In genomic region chr9:93092171-93092991, GRCh38 we compare ENCODE assay signal across 7 cellular contexts. TPM values are rescaled to one million over a fixed set of nuclear protein-coding genes. Genes with fewer than 3 reads are reported as not detected.
DNase-seq lines count a peak whose midpoint lies in the region; ATAC-seq and TF ChIP-seq lines count a peak whose summit lies in the region.

No MANE protein-coding gene starts in this region.

- H3K4me3 Mint-ChIP-seq in CD8-positive, alpha-beta memory T cell, result peak overlapping the region in 3 of 7 donors; percentile 23 to 69 (median 24)
- peak overlapping the region in 1 of 2 donors; percentile 34 for H3K4me3 Mint-ChIP-seq in effector memory CD8-positive, alpha-beta T cell

- no peak for TF ChIP-seq POLR2A in Peyer's patch (IDR thresholded peaks at IDR 0.05)

- H3K9me3 ChIP-seq in CD8-positive, alpha-beta memory T cell (ENCODE audit: low read length), result no peaks in the 10 kb centered on the region
- H3K9me3 ChIP-seq in Peyer's patch, result no peaks in the 10 kb centered on the region

- H3K4me3 ChIP-seq in CD8-positive, alpha-beta memory T cell (ENCODE audit: low read length), result no peak overlapping the region
- no peak overlapping the region for H3K4me3 ChIP-seq in Peyer's patch
- no peak overlapping the region for H3K4me3 ChIP-seq in coronary artery

- H3K27me3 Mint-ChIP-seq in CD8-positive, alpha-beta memory T cell, result no peaks in the 10 kb centered on the region
- H3K27me3 Mint-ChIP-seq in effector memory CD8-positive, alpha-beta T cell, result no peaks in the 10 kb centered on the region

- H3K27ac Mint-ChIP-seq in CD8-positive, alpha-beta memory T cell, result peak overlapping the region in 7 of 8 donors; percentile 50 to 95 (median 77)
- peak overlapping the region in 1 of 2 donors; percentile 93 for H3K27ac Mint-ChIP-seq in effector memory CD8-positive, alpha-beta T cell

- no peaks in the 10 kb centered on the region for H3K36me3 ChIP-seq in CD8-positive, alpha-beta memory T cell (ENCODE audit: insufficient read depth, low read length)
- H3K36me3 ChIP-seq in Peyer's patch, result no peaks in the 10 kb centered on the region

- no peak overlapping the region for H3K27ac ChIP-seq in CD8-positive, alpha-beta memory T cell (ENCODE audit: low read depth, low read length)
- peak overlapping the region; percentile 23 to 99 (median 64) for H3K27ac ChIP-seq in Peyer's patch
- H3K27ac ChIP-seq in coronary artery, result peak overlapping the region in 1 of 2 donors; percentile 98

- peaks cover 0 to 26% (median 6%) of the 10 kb centered on the region in 3 donors for H3K36me3 Mint-ChIP-seq in CD8-positive, alpha-beta memory T cell
- H3K36me3 Mint-ChIP-seq in effector memory CD8-positive, alpha-beta T cell (ENCODE audit: insufficient read depth), result peaks cover 16% of the 10 kb centered on the region

- intact Hi-C loops in sciatic nerve (cut with DNase I), result no loop called here

- ATAC-seq in sciatic nerve, result no peak
- no peak for ATAC-seq in effector memory CD8-positive, alpha-beta T cell (replicated peaks)

- CTCF ChIA-PET in CD8-positive, alpha-beta memory T cell (lab: Charles Lee), result interaction anchor here (1.2 kb wide), 1 partner anchor 89 kb away, joined by 3 read pairs; no protein-coding TSS in a partner anchor

- no peak for DNase-seq in CD8-positive, alpha-beta memory T cell
- DNase-seq in Peyer's patch (peak in 2 of 3 donors; percentile 43 to 45), coronary artery (ENCODE audit: low spot score) (peak; percentile 73), sciatic nerve (ENCODE audit: low spot score) (peak; percentile 58), amniotic stem cell (lab: John Stamatoyannopoulos, UW) (no peak), D341Med (ENCODE audit: low spot score) (no peak)
- DNase-seq in effector memory CD8-positive, alpha-beta T cell, result no peak

- POLR2A ChIA-PET in CD8-positive, alpha-beta memory T cell (lab: Charles Lee), result no interaction called here

- no peaks in the 10 kb centered on the region for H3K9me3 Mint-ChIP-seq in CD8-positive, alpha-beta memory T cell
- H3K9me3 Mint-ChIP-seq in effector memory CD8-positive, alpha-beta T cell, result no peaks in the 10 kb centered on the region

- H3K4me1 ChIP-seq in CD8-positive, alpha-beta memory T cell (ENCODE audit: insufficient read depth, low read length), result peaks cover 30% of the 10 kb centered on the region
- peaks cover 0 to 31% (median 23%) of the 10 kb centered on the region in 4 donors for H3K4me1 ChIP-seq in Peyer's patch

- H3K4me1 Mint-ChIP-seq in CD8-positive, alpha-beta memory T cell, result peaks cover 39 to 62% (median 48%) of the 10 kb centered on the region in 3 donors
- peaks cover 32 to 34% of the 10 kb centered on the region in 2 donors for H3K4me1 Mint-ChIP-seq in effector memory CD8-positive, alpha-beta T cell (ENCODE audit: low read depth in 2 of 2)

- H3K27me3 ChIP-seq in CD8-positive, alpha-beta memory T cell (ENCODE audit: insufficient read depth, low read length, poor library complexity, severe bottlenecking), result no peaks in the 10 kb centered on the region
- no peaks in the 10 kb centered on the region for H3K27me3 ChIP-seq in Peyer's patch

- TF ChIP-seq CTCF in Peyer's patch (IDR thresholded peaks at IDR 0.05) (no peak), coronary artery (IDR thresholded peaks at IDR 0.05) (no peak)

RNA-seq across cellular contexts. Expression of gene CARD19, which starts 3.6 kb away (rescaled TPM):
- 10 to 100 TPM; 43.2 to 43.6 TPM for total RNA-seq in CD8-positive, alpha-beta memory T cell
- 66.4 TPM for polyA plus RNA-seq in CD8-positive, alpha-beta memory T cell
- total RNA-seq in Peyer's patch, result 10 to 100 TPM; 34.7 to 74.4 (median 58.9) TPM
- 36.6 TPM for total RNA-seq in sciatic nerve

RNA-seq across cellular contexts. Expression of gene SUSD3, which starts 33.9 kb away (rescaled TPM):
- total RNA-seq in CD8-positive, alpha-beta memory T cell, result 10 to 100 TPM; 11.3 to 12.3 TPM
- polyA plus RNA-seq in CD8-positive, alpha-beta memory T cell, result 103 TPM
- total RNA-seq in Peyer's patch (10 to 100 TPM in 1 of 4 donors, 1 to 10 TPM in 3; 5.5 to 21.5 (median 7.9) TPM), sciatic nerve (6.6 TPM)

RNA-seq across cellular contexts. Expression of gene NINJ1, which starts 41.7 kb away (rescaled TPM):
- total RNA-seq in CD8-positive, alpha-beta memory T cell, result 10 to 100 TPM; 59.9 to 62.9 TPM
- 103 TPM for polyA plus RNA-seq in CD8-positive, alpha-beta memory T cell
- total RNA-seq in Peyer's patch, result 10 to 100 TPM; 47.0 to 56.8 (median 54.5) TPM
- total RNA-seq in sciatic nerve, result 53.5 TPM

Comparison
In these comparisons a context has a peak if more than half of its experiments do, and no peak if none do; other contexts are left out.
1. DNase-seq: peak in Peyer's patch (2 of 3), coronary artery (single experiment) and sciatic nerve (single experiment); none in CD8-positive, alpha-beta memory T cell (0 of 5), effector memory CD8-positive, alpha-beta T cell (0 of 3), amniotic stem cell (single experiment) and D341Med (single experiment).